ENCODE assay signal across 2 cellular contexts in the genomic region with DNA sequence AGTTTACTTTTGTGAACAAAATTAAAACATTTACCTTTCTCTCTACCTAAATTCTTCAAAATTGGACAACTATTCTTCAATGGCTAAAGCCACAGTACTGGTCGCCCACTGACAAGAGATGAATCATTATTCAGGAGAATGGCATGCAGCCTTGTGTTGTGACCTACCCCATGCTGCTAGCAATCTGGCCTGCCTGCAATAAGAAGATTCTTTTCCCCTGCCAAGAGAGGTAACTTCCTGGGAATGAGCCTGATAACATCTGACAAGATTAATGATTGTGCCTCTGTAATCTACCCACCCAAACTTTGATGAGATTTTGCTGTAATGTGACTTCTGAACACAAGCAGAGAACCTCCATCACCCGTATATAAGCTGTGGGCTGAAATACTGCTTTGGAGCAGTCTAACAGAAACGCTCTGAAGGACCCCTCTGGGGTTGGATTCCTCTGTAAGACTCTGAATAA.
A peak's percentile ranks its signal among the peaks of the same experiment; 100 is the strongest.
TF ChIP-seq lines count a peak whose summit lies in the region.

No MANE protein-coding gene starts in this region.

TF ChIP-seq in HCT116, 20 proteins besides CTCF, POLR2A, EP300 and RAD21 (continued from another document):
- TF ChIP-seq, protein P1, sequence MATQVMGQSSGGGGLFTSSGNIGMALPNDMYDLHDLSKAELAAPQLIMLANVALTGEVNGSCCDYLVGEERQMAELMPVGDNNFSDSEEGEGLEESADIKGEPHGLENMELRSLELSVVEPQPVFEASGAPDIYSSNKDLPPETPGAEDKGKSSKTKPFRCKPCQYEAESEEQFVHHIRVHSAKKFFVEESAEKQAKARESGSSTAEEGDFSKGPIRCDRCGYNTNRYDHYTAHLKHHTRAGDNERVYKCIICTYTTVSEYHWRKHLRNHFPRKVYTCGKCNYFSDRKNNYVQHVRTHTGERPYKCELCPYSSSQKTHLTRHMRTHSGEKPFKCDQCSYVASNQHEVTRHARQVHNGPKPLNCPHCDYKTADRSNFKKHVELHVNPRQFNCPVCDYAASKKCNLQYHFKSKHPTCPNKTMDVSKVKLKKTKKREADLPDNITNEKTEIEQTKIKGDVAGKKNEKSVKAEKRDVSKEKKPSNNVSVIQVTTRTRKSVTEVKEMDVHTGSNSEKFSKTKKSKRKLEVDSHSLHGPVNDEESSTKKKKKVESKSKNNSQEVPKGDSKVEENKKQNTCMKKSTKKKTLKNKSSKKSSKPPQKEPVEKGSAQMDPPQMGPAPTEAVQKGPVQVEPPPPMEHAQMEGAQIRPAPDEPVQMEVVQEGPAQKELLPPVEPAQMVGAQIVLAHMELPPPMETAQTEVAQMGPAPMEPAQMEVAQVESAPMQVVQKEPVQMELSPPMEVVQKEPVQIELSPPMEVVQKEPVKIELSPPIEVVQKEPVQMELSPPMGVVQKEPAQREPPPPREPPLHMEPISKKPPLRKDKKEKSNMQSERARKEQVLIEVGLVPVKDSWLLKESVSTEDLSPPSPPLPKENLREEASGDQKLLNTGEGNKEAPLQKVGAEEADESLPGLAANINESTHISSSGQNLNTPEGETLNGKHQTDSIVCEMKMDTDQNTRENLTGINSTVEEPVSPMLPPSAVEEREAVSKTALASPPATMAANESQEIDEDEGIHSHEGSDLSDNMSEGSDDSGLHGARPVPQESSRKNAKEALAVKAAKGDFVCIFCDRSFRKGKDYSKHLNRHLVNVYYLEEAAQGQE (IDR thresholded peaks at IDR 0.05; ENCODE audit: low read depth) = no peak
- TF ChIP-seq ELF1 (IDR thresholded peaks at IDR 0.05; ENCODE audit: borderline replicate concordance, low read depth) = no peak
- TF ChIP-seq, protein P2, sequence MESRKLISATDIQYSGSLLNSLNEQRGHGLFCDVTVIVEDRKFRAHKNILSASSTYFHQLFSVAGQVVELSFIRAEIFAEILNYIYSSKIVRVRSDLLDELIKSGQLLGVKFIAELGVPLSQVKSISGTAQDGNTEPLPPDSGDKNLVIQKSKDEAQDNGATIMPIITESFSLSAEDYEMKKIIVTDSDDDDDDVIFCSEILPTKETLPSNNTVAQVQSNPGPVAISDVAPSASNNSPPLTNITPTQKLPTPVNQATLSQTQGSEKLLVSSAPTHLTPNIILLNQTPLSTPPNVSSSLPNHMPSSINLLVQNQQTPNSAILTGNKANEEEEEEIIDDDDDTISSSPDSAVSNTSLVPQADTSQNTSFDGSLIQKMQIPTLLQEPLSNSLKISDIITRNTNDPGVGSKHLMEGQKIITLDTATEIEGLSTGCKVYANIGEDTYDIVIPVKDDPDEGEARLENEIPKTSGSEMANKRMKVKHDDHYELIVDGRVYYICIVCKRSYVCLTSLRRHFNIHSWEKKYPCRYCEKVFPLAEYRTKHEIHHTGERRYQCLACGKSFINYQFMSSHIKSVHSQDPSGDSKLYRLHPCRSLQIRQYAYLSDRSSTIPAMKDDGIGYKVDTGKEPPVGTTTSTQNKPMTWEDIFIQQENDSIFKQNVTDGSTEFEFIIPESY (IDR thresholded peaks at IDR 0.05; ENCODE audit: extremely low read depth, insufficient replicate concordance, low read length) = no peak
- TF ChIP-seq FOSL1 (IDR thresholded peaks at IDR 0.05; ENCODE audit: low read depth) = peak; percentile 71
- TF ChIP-seq TCF7L2 (IDR thresholded peaks at IDR 0.05; ENCODE audit: borderline replicate concordance, extremely low read depth, insufficient read depth, insufficient read length) = peak; percentile 46
- peak; percentile 57; the same call in 1 of the 2 replicates for TF ChIP-seq CEBPB (IDR thresholded peaks at IDR 0.05; ENCODE audit: low read depth)
- TF ChIP-seq SIN3A (IDR thresholded peaks at IDR 0.05; ENCODE audit: low read depth) = peak; percentile 70
- peak; percentile 56; the same call in 1 of the 2 replicates for TF ChIP-seq CBX3 (IDR thresholded peaks at IDR 0.05; ENCODE audit: low read depth)
- peak; percentile 42; the same call in 1 of the 2 replicates for TF ChIP-seq EGR1 (IDR thresholded peaks at IDR 0.05; ENCODE audit: low read depth)
- no peak for TF ChIP-seq ATF3 (IDR thresholded peaks at IDR 0.05)
- no peak for TF ChIP-seq YY1 (IDR thresholded peaks at IDR 0.05; ENCODE audit: extremely low read depth, insufficient replicate concordance, low read depth, low read length)
- no peak for TF ChIP-seq SRF (IDR thresholded peaks at IDR 0.05; ENCODE audit: low read depth)
- TF ChIP-seq, protein P3, sequence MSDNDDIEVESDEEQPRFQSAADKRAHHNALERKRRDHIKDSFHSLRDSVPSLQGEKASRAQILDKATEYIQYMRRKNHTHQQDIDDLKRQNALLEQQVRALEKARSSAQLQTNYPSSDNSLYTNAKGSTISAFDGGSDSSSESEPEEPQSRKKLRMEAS (IDR thresholded peaks at IDR 0.05) = peak; percentile 46; the same call in 1 of the 2 replicates
- TF ChIP-seq ZFX (IDR thresholded peaks at IDR 0.05) = no peak
- TF ChIP-seq ZNF274 (IDR thresholded peaks at IDR 0.05; ENCODE audit: low read depth, low read length) = no peak
- peak; percentile 73 for TF ChIP-seq JUND (IDR thresholded peaks at IDR 0.05)
- peak; percentile 58; the same call in 1 of the 2 replicates for TF ChIP-seq SP1 (IDR thresholded peaks at IDR 0.05; ENCODE audit: low read depth)
- no peak for TF ChIP-seq EZH2 (IDR thresholded peaks at IDR 0.05)
TF ChIP-seq in HCT116: peak in this region for 9.

TF ChIP-seq in SK-N-SH, 30 proteins besides CTCF, POLR2A, EP300 and RAD21 (continued from another document):
- TF ChIP-seq RXRA (IDR thresholded peaks at IDR 0.05; ENCODE audit: borderline replicate concordance, low read depth) (peak; percentile 97), FOSL2 (IDR thresholded peaks at IDR 0.05; ENCODE audit: borderline replicate concordance, low read depth) (peak; percentile 86), TCF12 (IDR thresholded peaks at IDR 0.05) (peak; percentile 96), TEAD4 (IDR thresholded peaks at IDR 0.05; ENCODE audit: borderline replicate concordance, insufficient read depth) (peak; percentile 91), FOXM1 (IDR thresholded peaks at IDR 0.05; ENCODE audit: low read depth) (peak; percentile 78), PBX3 (IDR thresholded peaks at IDR 0.05) (peak; percentile 98), USF1 (IDR thresholded peaks at IDR 0.05; ENCODE audit: borderline replicate concordance, low read depth) (no peak), RCOR1 (IDR thresholded peaks at IDR 0.05; ENCODE audit: low read length) (no peak), JUND (IDR thresholded peaks at IDR 0.05) (peak; percentile 96), TAF1 (IDR thresholded peaks at IDR 0.05; ENCODE audit: borderline replicate concordance, low read depth, low read length) (peak; percentile 23; the same call in 1 of the 2 replicates), ELF1 (IDR thresholded peaks at IDR 0.05) (peak; percentile 49; the same call in 1 of the 2 replicates), NRF1 (IDR thresholded peaks at IDR 0.05; ENCODE audit: low read depth, low read length) (no peak)
- TF ChIP-seq, protein P2 (IDR thresholded peaks at IDR 0.05; ENCODE audit: borderline replicate concordance, low read depth) = peak; percentile 69; the same call in 1 of the 2 replicates
- TF ChIP-seq, protein P3 (IDR thresholded peaks at IDR 0.05; ENCODE audit: low read depth) = peak; percentile 79
